22 cellular contexts compared by ENCODE assay signal in genomic region chr1:81511281-81511680, GRCh38.
A peak's percentile ranks its signal among the peaks of the same experiment; 100 is the strongest.
DNase-seq lines count a peak whose midpoint lies in the region; ATAC-seq and TF ChIP-seq lines count a peak whose summit lies in the region.
"Had no signal": no experiment of that assay in that cellular context is flagged by ENCODE, and none has a peak within 500 bp of the region (broad histone marks: within the 10 kb centered on the region; RNA-seq: fewer than 3 reads in every experiment).

No MANE protein-coding gene starts in this region.

- H3K4me1 ChIP-seq in HEK293 (ENCODE audit: control insufficient read depth, insufficient read depth, low read length) (peaks cover 16% of the 10 kb centered on the region), body of pancreas (peaks cover 9% of the 10 kb centered on the region), esophagus (ENCODE audit: control insufficient read depth in 2 of 2, insufficient read depth in 2 of 2, low read length in 1 of 2) (peaks cover 0 to 2% of the 10 kb centered on the region in 2 donors), uterus (no peaks in the 10 kb centered on the region)
- H3K4me1 ChIP-seq: A549, BE2C had no signal

- H3K36me3 ChIP-seq in HEK293 (ENCODE audit: control insufficient read depth in 2 of 2, insufficient read depth in 1 of 2, low read length in 2 of 2) (no peaks in the 10 kb centered on the region), body of pancreas (replicated peaks in 1 of 2; ENCODE audit: insufficient read depth in 1 of 2, low read depth in 2 of 2) (no peaks in the 10 kb centered on the region), esophagus (ENCODE audit: control insufficient read depth in 2 of 2, insufficient read depth in 2 of 2, low read length in 1 of 2) (no peaks in the 10 kb centered on the region), uterus (no peaks in the 10 kb centered on the region)
- H3K36me3 ChIP-seq: BE2C; BLaER1 treated with 17β-estradiol and CSF1 and Interleukin-3, amounts not matched to agents 10 nM and 100 nM had no signal

- no peak for TF ChIP-seq CTCF in HEK293 (tag by site-specific recombination; IDR thresholded peaks at IDR 0.05)
- no peak for TF ChIP-seq CTCF in body of pancreas (IDR thresholded peaks at IDR 0.05)
- TF ChIP-seq CTCF in uterus (IDR thresholded peaks at IDR 0.05) = no peak

- POLR2A ChIA-PET in HEK293 (lab: Yijun Ruan, JAX) = no interaction called here

- CTCF ChIA-PET in HEK293 (lab: Yijun Ruan, JAX) = no interaction called here

- H3K4me3 ChIP-seq in HEK293 (ENCODE audit: low read depth, low read length) = no peak overlapping the region
- no peak overlapping the region for H3K4me3 ChIP-seq in body of pancreas
- H3K4me3 ChIP-seq in esophagus (ENCODE audit: low read depth in 1 of 2, low read length in 2 of 2) = no peak overlapping the region
- no peak overlapping the region for H3K4me3 ChIP-seq in uterus
- H3K4me3 ChIP-seq: A549; BLaER1 treated with 17β-estradiol and CSF1 and Interleukin-3, amounts not matched to agents 10 nM and 100 nM had no signal

- H3K27ac ChIP-seq in HEK293 (ENCODE audit: extremely low read depth, low read depth, low read length) (no peak overlapping the region), body of pancreas (peak overlapping the region in 1 of 4 donors; percentile 14), esophagus (ENCODE audit: low read depth in 2 of 2, low read length in 1 of 2) (peak overlapping the region; percentile 22 to 63), uterus (no peak overlapping the region)
- H3K27ac ChIP-seq: A549; BLaER1 treated with 17β-estradiol and CSF1 and Interleukin-3, amounts not matched to agents 10 nM and 100 nM had no signal

- H3K9me3 ChIP-seq in HEK293 (ENCODE audit: control insufficient read depth, insufficient read depth, low read depth, low read length) (no peaks in the 10 kb centered on the region), body of pancreas (no peaks in the 10 kb centered on the region), esophagus (ENCODE audit: control insufficient read depth in 2 of 2, insufficient read depth in 1 of 2, low read depth in 1 of 2, low read length in 1 of 2) (no peaks in the 10 kb centered on the region), uterus (no peaks in the 10 kb centered on the region)
- H3K9me3 ChIP-seq: A549; BE2C; BLaER1 treated with 17β-estradiol and CSF1 and Interleukin-3, amounts not matched to agents 10 nM and 100 nM had no signal

- no peak for TF ChIP-seq POLR2A in body of pancreas (IDR thresholded peaks at IDR 0.05)
- TF ChIP-seq POLR2A in uterus (IDR thresholded peaks at IDR 0.05) = no peak

- WGBS in body of pancreas, 2 donors = 33 to 64% methylated on average over 3 of the region's 3 CpGs
- WGBS in esophagus, 2 donors = 48 to 81% methylated on average over 1 to 3 of the region's 3 CpGs

- H3K27me3 ChIP-seq in body of pancreas (no peaks in the 10 kb centered on the region), esophagus (ENCODE audit: control insufficient read depth in 1 of 2, insufficient read depth in 2 of 2, low read length in 2 of 2) (no peaks in the 10 kb centered on the region), uterus (no peaks in the 10 kb centered on the region)
- H3K27me3 ChIP-seq: BE2C; BLaER1 treated with 17β-estradiol and CSF1 and Interleukin-3, amounts not matched to agents 10 nM and 100 nM had no signal

- peak; percentile 42 for ATAC-seq in body of pancreas
- ATAC-seq in GM18502 (IDR thresholded peaks at IDR 0.05; ENCODE audit: poor library complexity, unreplicated experiment) = no peak
- ATAC-seq: A549 had no signal

- intact Hi-C loops in body of pancreas (cut with DNase I) (no loop called here), uterus (cut with DNase I; ENCODE audit: low total_unique reads) (no loop called here), posterior vena cava (cut with DNase I) (no loop called here)

- DNase-seq in body of pancreas (no peak), renal cortical epithelial cell (ENCODE audit: low read depth) (peak; percentile 57), uterus (no peak), posterior vena cava (ENCODE audit: low spot score) (no peak)
- DNase-seq: 8988T; ACHN; AML-193; BE2C; CD4-positive, alpha-beta T cell; CD8-positive, alpha-beta memory T cell; DMS53; DMS79 treated with DMSO at 0.1 percent for 48 hours; GF-D8; GOT3; H7; HCEC 1CT; HFFc6 had no signal

TF ChIP-seq in HEK293, 187 proteins besides CTCF, POLR2A, EP300 and RAD21:
- TF ChIP-seq ZSCAN4 (tag by site-specific recombination; IDR thresholded peaks at IDR 0.05) (peak; percentile 56; the same call in 1 of the 2 replicates), ZNF624 (tag by site-specific recombination; IDR thresholded peaks at IDR 0.05) (no peak)

Comparison
In these comparisons a context has a peak if more than half of its experiments do, and no peak if none do; other contexts are left out.
1. H3K27ac ChIP-seq: peak in esophagus (2 of 2); none in HEK293 (single experiment) and uterus (0 of 2).